In the genomic region with DNA sequence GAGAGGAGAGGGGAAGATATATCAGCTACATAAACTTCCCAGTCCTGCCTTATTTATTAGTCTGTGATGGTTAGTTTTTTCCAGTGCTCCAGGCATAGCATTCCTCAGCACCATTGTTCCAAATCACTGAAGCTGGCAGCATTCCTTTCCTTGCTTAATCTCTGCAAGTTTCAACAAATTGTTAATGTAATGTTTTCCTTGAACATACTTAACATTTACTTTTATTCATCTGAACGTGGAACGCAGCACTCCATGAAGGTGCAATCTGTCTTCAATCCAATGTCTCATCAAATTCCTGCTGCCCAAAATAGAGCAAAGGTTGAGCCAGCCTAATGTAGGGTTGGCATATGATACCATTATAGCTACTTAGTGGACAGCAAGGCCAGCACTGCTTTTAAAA, we compare ENCODE assay signal across 14 cellular contexts.
"Had no signal": no experiment of that assay in that cellular context is flagged by ENCODE, and none has a peak within 500 bp of the region (broad histone marks: within the 10 kb centered on the region; RNA-seq: fewer than 3 reads in every experiment).

No MANE protein-coding gene starts in this region.

- H3K27me3 ChIP-seq: SJCRH30, transverse colon had no signal

- DNase-seq: activated CD4-positive, alpha-beta T cell treated with anti-CD3 and anti-CD28 coated beads, Interleukin-2, amount 50 U/mL, for 48 hours; activated CD4-positive, CD25-positive, alpha-beta regulatory T cell treated with anti-CD3 and anti-CD28 coated beads, Interleukin-2, amount 50 U/mL, for 72 hours; activated CD8-positive, alpha-beta memory T cell treated with anti-CD3 and anti-CD28 coated beads, Interleukin-2, amount 10 ng/mL, durations not matched to agents 7 days and 5 days; activated naive CD4-positive, alpha-beta T cell; activated naive CD8-positive, alpha-beta T cell treated with anti-CD3 and anti-CD28 coated beads, Interleukin-2, amount 50 U/mL, for 24 hours; activated T-cell treated with anti-CD3 and anti-CD28 coated beads, Interleukin-2, amount 50 U/mL, for 48 hours; effector memory CD4-positive, alpha-beta T cell; right cardiac atrium; SJCRH30; transverse colon had no signal

- H3K9me3 ChIP-seq: SJCRH30, transverse colon had no signal

- H3K27ac ChIP-seq: epithelial cell of prostate, SJCRH30, transverse colon had no signal

- H3K4me1 ChIP-seq: SJCRH30, transverse colon had no signal

- H3K4me2 ChIP-seq: smooth muscle cell had no signal

- H3K36me3 ChIP-seq: SJCRH30, transverse colon had no signal

- H3K4me3 ChIP-seq: SJCRH30, smooth muscle cell, transverse colon had no signal

- ATAC-seq: activated CD8-positive, alpha-beta memory T cell treated with anti-CD3 and anti-CD28 coated beads, Interleukin-2, amount 10 ng/mL, durations not matched to agents 7 days and 5 days; activated naive CD8-positive, alpha-beta T cell treated with anti-CD3 and anti-CD28 coated beads, Interleukin-2, amount 50 U/mL, for 24 hours; left lobe of liver; right cardiac atrium; stimulated activated effector memory CD8-positive, alpha-beta T cell treated with anti-CD3 and anti-CD28 coated beads, Interleukin-12 subunit alpha, Interleukin-12 subunit beta, amount 100 ng/mL, for 72 hours had no signal
